Comparison of ENCODE assay signal across 8 cellular contexts in the genomic region with DNA sequence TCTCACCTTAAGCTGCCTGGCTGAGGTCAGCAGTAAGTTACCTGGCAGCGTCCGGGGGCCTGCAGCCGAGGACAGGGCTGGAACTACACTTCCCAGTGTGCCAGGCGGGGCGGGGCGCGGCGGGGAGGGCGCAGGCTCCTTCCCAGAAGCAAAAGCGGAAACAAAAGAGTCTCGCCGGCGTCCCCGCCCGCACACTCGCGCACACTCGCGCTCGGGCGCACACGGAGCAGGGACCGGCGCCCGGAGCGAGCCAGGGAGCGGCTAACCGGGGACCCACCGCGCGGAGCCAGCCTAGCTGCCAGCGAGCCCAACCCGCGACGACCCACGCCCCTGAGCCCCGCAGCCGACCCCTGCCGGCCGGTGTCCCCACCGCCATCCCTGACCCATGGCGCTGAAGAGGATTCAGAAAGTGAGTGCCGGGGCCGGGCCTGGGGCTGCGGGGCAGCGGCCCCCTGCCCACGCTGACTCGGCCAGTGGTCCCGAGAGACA. TPM values are rescaled to one million over a fixed set of nuclear protein-coding genes. Genes with fewer than 3 reads are reported as not detected.
A peak's percentile ranks its signal among the peaks of the same experiment; 100 is the strongest.
DNase-seq lines count a peak whose midpoint lies in the region; ATAC-seq and TF ChIP-seq lines count a peak whose summit lies in the region.

A gene (plus strand): TSS at position 190 of the 489 bp plus-strand sequence. CDS start 196 bp downstream, at position 386.

- H3K27me3 ChIP-seq in osteoblast (ENCODE audit: insufficient read depth, low read length) (peaks cover 14% of the 10 kb centered on the region), thoracic aorta (replicated peaks; ENCODE audit: insufficient read depth) (no peaks in the 10 kb centered on the region)

- H3K4me3 Mint-ChIP-seq in activated naive CD4-positive, alpha-beta T cell treated with anti-CD3 and anti-CD28 coated beads, Interleukin-2, amount 50 U/mL, for 24 hours, result peak within 1 kb of the TSS; percentile 98

- ATAC-seq in SK-N-SH treated with all-trans-retinoic acid at 6 μM for 48 hours (peak; percentile 98), thoracic aorta (ENCODE audit: insufficient number of reproducible peaks, low FRiP score, low read depth) (peak; percentile 85)

- H3K9me3 Mint-ChIP-seq in activated naive CD4-positive, alpha-beta T cell treated with anti-CD3 and anti-CD28 coated beads, Interleukin-2, amount 50 U/mL, for 24 hours, result no peaks in the 10 kb centered on the region

- H3K36me3 Mint-ChIP-seq in activated naive CD4-positive, alpha-beta T cell treated with anti-CD3 and anti-CD28 coated beads, Interleukin-2, amount 50 U/mL, for 24 hours, result peaks cover 4% of the 10 kb centered on the region

- DNase-seq in GDM1 (lab: John Stamatoyannopoulos, UW), result peak; percentile 62
- DNase-seq in H4 (ENCODE audit: low spot score), result peak; percentile 64
- DNase-seq in LoVo (ENCODE audit: low spot score), result peak; percentile 85
- DNase-seq in glomerular visceral epithelial cell (ENCODE audit: extremely low spot score), result peak; percentile 86
- DNase-seq in osteoblast (ENCODE audit: insufficient read length, low spot score, missing footprints), result peak; percentile 94
- DNase-seq in thoracic aorta (ENCODE audit: low spot score), result peak; percentile 53

- peaks cover 3% of the 10 kb centered on the region for H3K27me3 Mint-ChIP-seq in activated naive CD4-positive, alpha-beta T cell treated with anti-CD3 and anti-CD28 coated beads, Interleukin-2, amount 50 U/mL, for 24 hours

- H3K9me3 ChIP-seq in osteoblast (ENCODE audit: low read depth, low read length), result no peaks in the 10 kb centered on the region
- H3K9me3 ChIP-seq in thoracic aorta, result no peaks in the 10 kb centered on the region

- peak within 1 kb of the TSS; percentile 91 for H3K4me3 ChIP-seq in osteoblast (ENCODE audit: insufficient read depth, low read length)
- peak within 1 kb of the TSS; percentile 96 for H3K4me3 ChIP-seq in thoracic aorta

- TF ChIP-seq CTCF in osteoblast (IDR thresholded peaks at IDR 0.05; ENCODE audit: extremely low read depth, low read depth, low read length) (no peak), thoracic aorta (IDR thresholded peaks at IDR 0.05) (peak; percentile 27)

- peak within 1 kb of the TSS; percentile 88 for H2AFZ ChIP-seq in osteoblast (ENCODE audit: low read length)

- H3K79me2 ChIP-seq in osteoblast (ENCODE audit: insufficient read depth, low read length), result peaks cover 34% of the 10 kb centered on the region

- peaks cover 42% of the 10 kb centered on the region for H3K4me1 Mint-ChIP-seq in activated naive CD4-positive, alpha-beta T cell treated with anti-CD3 and anti-CD28 coated beads, Interleukin-2, amount 50 U/mL, for 24 hours

- H3K4me1 ChIP-seq in osteoblast (ENCODE audit: insufficient read depth, low read length), result peaks cover 7% of the 10 kb centered on the region
- H3K4me1 ChIP-seq in thoracic aorta (ENCODE audit: control insufficient read depth in 1 of 2, low read depth in 2 of 2), result peaks cover 8 to 18% of the 10 kb centered on the region in 2 donors

- H4K20me1 ChIP-seq in osteoblast (ENCODE audit: insufficient read depth, low read length), result peaks cover 9% of the 10 kb centered on the region

- peak within 1 kb of the TSS; percentile 96 for H3K4me2 ChIP-seq in osteoblast (ENCODE audit: insufficient read depth, low read length)

- peak within 1 kb of the TSS; percentile 97 for H3K27ac Mint-ChIP-seq in activated naive CD4-positive, alpha-beta T cell treated with anti-CD3 and anti-CD28 coated beads, Interleukin-2, amount 50 U/mL, for 24 hours

- peak within 1 kb of the TSS; percentile 47 for H3K27ac ChIP-seq in osteoblast (ENCODE audit: low read depth, low read length)
- peak within 1 kb of the TSS; percentile 75 to 89 for H3K27ac ChIP-seq in thoracic aorta

- H3K36me3 ChIP-seq in osteoblast (ENCODE audit: insufficient read depth, low read length) (no peaks in the 10 kb centered on the region), thoracic aorta (no peaks in the 10 kb centered on the region)

TF ChIP-seq in SK-N-SH treated with all-trans-retinoic acid at 6 μM for 48 hours, 23 proteins besides CTCF, POLR2A, EP300 and RAD21:
- TF ChIP-seq ZNF565 (CRISPR knock-in tag; conservative IDR thresholded peaks at IDR 0.05; ENCODE audit: low read depth), result no peak
- no peak for TF ChIP-seq ZC3H10 (CRISPR knock-in tag; IDR thresholded peaks at IDR 0.05)
- TF ChIP-seq PPARA (CRISPR knock-in tag; IDR thresholded peaks at IDR 0.05; ENCODE audit: borderline replicate concordance), result no peak
- TF ChIP-seq CSDC2 (CRISPR knock-in tag; IDR thresholded peaks at IDR 0.05), result no peak
- TF ChIP-seq ZNF70 (CRISPR knock-in tag; IDR thresholded peaks at IDR 0.05), result no peak
- TF ChIP-seq GLIS3 (CRISPR knock-in tag; IDR thresholded peaks at IDR 0.05), result no peak
- TF ChIP-seq, protein P1, sequence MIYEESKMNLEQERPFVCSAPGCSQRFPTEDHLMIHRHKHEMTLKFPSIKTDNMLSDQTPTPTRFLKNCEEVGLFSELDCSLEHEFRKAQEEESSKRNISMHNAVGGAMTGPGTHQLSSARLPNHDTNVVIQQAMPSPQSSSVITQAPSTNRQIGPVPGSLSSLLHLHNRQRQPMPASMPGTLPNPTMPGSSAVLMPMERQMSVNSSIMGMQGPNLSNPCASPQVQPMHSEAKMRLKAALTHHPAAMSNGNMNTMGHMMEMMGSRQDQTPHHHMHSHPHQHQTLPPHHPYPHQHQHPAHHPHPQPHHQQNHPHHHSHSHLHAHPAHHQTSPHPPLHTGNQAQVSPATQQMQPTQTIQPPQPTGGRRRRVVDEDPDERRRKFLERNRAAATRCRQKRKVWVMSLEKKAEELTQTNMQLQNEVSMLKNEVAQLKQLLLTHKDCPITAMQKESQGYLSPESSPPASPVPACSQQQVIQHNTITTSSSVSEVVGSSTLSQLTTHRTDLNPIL (CRISPR knock-in tag; IDR thresholded peaks at IDR 0.05; ENCODE audit: low read depth), result no peak
- TF ChIP-seq ISL1 (CRISPR knock-in tag; IDR thresholded peaks at IDR 0.05), result no peak
- no peak for TF ChIP-seq ZFP3 (CRISPR knock-in tag; IDR thresholded peaks at IDR 0.05)
- no peak for TF ChIP-seq ARNTL (CRISPR knock-in tag; IDR thresholded peaks at IDR 0.05; ENCODE audit: borderline replicate concordance, low read depth)
- TF ChIP-seq, protein P2, sequence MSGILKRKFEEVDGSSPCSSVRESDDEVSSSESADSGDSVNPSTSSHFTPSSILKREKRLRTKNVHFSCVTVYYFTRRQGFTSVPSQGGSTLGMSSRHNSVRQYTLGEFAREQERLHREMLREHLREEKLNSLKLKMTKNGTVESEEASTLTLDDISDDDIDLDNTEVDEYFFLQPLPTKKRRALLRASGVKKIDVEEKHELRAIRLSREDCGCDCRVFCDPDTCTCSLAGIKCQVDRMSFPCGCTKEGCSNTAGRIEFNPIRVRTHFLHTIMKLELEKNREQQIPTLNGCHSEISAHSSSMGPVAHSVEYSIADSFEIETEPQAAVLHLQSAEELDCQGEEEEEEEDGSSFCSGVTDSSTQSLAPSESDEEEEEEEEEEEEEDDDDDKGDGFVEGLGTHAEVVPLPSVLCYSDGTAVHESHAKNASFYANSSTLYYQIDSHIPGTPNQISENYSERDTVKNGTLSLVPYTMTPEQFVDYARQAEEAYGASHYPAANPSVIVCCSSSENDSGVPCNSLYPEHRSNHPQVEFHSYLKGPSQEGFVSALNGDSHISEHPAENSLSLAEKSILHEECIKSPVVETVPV (CRISPR knock-in tag; IDR thresholded peaks at IDR 0.05), result no peak
- no peak for TF ChIP-seq TCF4 (CRISPR knock-in tag; IDR thresholded peaks at IDR 0.05; ENCODE audit: borderline replicate concordance)
- no peak for TF ChIP-seq TOX (CRISPR knock-in tag; IDR thresholded peaks at IDR 0.05; ENCODE audit: borderline replicate concordance)
- no peak for TF ChIP-seq ZFP30 (CRISPR knock-in tag; IDR thresholded peaks at IDR 0.05)
- no peak for TF ChIP-seq ZNF8 (CRISPR knock-in tag; IDR thresholded peaks at IDR 0.05)
- no peak for TF ChIP-seq OSR1 (CRISPR knock-in tag; IDR thresholded peaks at IDR 0.05)
- no peak for TF ChIP-seq BACH2 (CRISPR knock-in tag; IDR thresholded peaks at IDR 0.05; ENCODE audit: borderline replicate concordance)
- no peak for TF ChIP-seq RARB (CRISPR knock-in tag; IDR thresholded peaks at IDR 0.05)
- TF ChIP-seq, protein P3, sequence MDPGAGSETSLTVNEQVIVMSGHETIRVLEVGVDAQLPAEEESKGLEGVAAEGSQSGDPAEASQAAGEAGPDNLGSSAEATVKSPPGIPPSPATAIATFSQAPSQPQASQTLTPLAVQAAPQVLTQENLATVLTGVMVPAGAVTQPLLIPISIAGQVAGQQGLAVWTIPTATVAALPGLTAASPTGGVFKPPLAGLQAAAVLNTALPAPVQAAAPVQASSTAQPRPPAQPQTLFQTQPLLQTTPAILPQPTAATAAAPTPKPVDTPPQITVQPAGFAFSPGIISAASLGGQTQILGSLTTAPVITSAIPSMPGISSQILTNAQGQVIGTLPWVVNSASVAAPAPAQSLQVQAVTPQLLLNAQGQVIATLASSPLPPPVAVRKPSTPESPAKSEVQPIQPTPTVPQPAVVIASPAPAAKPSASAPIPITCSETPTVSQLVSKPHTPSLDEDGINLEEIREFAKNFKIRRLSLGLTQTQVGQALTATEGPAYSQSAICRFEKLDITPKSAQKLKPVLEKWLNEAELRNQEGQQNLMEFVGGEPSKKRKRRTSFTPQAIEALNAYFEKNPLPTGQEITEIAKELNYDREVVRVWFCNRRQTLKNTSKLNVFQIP (CRISPR knock-in tag; IDR thresholded peaks at IDR 0.05; ENCODE audit: borderline replicate concordance, low read depth), result no peak
- TF ChIP-seq, protein P4, sequence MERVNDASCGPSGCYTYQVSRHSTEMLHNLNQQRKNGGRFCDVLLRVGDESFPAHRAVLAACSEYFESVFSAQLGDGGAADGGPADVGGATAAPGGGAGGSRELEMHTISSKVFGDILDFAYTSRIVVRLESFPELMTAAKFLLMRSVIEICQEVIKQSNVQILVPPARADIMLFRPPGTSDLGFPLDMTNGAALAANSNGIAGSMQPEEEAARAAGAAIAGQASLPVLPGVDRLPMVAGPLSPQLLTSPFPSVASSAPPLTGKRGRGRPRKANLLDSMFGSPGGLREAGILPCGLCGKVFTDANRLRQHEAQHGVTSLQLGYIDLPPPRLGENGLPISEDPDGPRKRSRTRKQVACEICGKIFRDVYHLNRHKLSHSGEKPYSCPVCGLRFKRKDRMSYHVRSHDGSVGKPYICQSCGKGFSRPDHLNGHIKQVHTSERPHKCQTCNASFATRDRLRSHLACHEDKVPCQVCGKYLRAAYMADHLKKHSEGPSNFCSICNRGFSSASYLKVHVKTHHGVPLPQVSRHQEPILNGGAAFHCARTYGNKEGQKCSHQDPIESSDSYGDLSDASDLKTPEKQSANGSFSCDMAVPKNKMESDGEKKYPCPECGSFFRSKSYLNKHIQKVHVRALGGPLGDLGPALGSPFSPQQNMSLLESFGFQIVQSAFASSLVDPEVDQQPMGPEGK (CRISPR knock-in tag; IDR thresholded peaks at IDR 0.05; ENCODE audit: borderline replicate concordance), result no peak

RNA-seq across cellular contexts. Expression of the gene that starts here (rescaled TPM):
- 23.0 and 27.0 TPM in 2 replicates for total RNA-seq in H4 (2014; rRNA removed; shearing (Covaris generic))
- total RNA-seq in osteoblast (20.3 and 22.4 TPM in 2 replicates), thoracic aorta (10 to 100 TPM in 1 of 2 donors, 1 to 10 TPM in 1; 6.8 to 17.4 TPM)

Comparison
In these comparisons a context has a peak if more than half of its experiments do, and no peak if none do; other contexts are left out.
1. Peak in every context shown above with its lines: DNase-seq, ATAC-seq, H3K4me3 ChIP-seq and H3K27ac ChIP-seq.